In genomic region chr14:21825147-21825743, GRCh38 we compare ENCODE assay signal across 8 cellular contexts.
DNase-seq lines count a peak whose midpoint lies in the region; ATAC-seq and TF ChIP-seq lines count a peak whose summit lies in the region.

No MANE protein-coding gene starts in this region.

- H3K9ac ChIP-seq in mammary epithelial cell (ENCODE audit: insufficient read depth, low read length), result no peak overlapping the region

- H3K4me1 Mint-ChIP-seq in Calu3 (ENCODE audit: low read depth, unreplicated experiment) (no peaks in the 10 kb centered on the region), progenitor cell of endocrine pancreas (ENCODE audit: low read depth) (no peaks in the 10 kb centered on the region)

- intact Hi-C loops in Calu3 (cut with micrococcal nuclease; ENCODE audit: unreplicated experiment) (no loop called here), mammary epithelial cell (cut with micrococcal nuclease) (loop anchor here (5.0 kb wide), 1 partner anchor 58 kb away; no protein-coding TSS in a partner anchor), left ventricle myocardium superior (cut with micrococcal nuclease) (no loop called here)

- no peak overlapping the region for H3K4me2 ChIP-seq in mammary epithelial cell (ENCODE audit: insufficient read depth, low read depth, low read length)

- WGBS in mammary epithelial cell (ENCODE audit: low coverage, missing lambda C conversion rate), result 0% methylated on average over 3 of the region's 4 CpGs

- no peak overlapping the region for H3K27ac ChIP-seq in mammary epithelial cell (ENCODE audit: insufficient read depth, low read depth, low read length)

- no TSS peak for BruUV-seq in Calu3 (replicated peaks; lab: Mats Ljungman, UMichigan)
- BruUV-seq in mammary epithelial cell (replicated peaks; lab: Mats Ljungman, UMichigan), result no TSS peak

- DNase-seq in Calu3 (peak; percentile 20), T follicular helper cell (ENCODE audit: low read depth) (peak; percentile 27), mammary epithelial cell (peak; percentile 25), progenitor cell of endocrine pancreas (ENCODE audit: low spot score, unreplicated experiment) (no peak), left ventricle myocardium superior (no peak)

- H3K4me3 ChIP-seq in mammary epithelial cell (replicated peaks in 1 of 3; ENCODE audit: insufficient read depth in 1 of 3, low read depth in 2 of 3, low read length in 3 of 3), result no peak overlapping the region

- TF ChIP-seq CTCF in Calu3 (IDR thresholded peaks at IDR 0.05; ENCODE audit: unreplicated experiment), result peak; percentile 23
- TF ChIP-seq CTCF in mammary epithelial cell (conservative IDR thresholded peaks at IDR 0.05 in 1 of 2, IDR thresholded peaks at IDR 0.05 in 1 of 2; ENCODE audit: extremely low read depth in 1 of 2, insufficient read depth in 1 of 2, low read depth in 1 of 2, low read length in 2 of 2), result peak; percentile 69 to 84
- peak; percentile 64 for TF ChIP-seq CTCF in progenitor cell of endocrine pancreas (IDR thresholded peaks at IDR 0.05; ENCODE audit: unreplicated experiment)

- H3K79me2 ChIP-seq in mammary epithelial cell (ENCODE audit: insufficient read depth, low read length), result no peaks in the 10 kb centered on the region

- no peaks in the 10 kb centered on the region for H3K9me3 Mint-ChIP-seq in Calu3 (ENCODE audit: low read depth, unreplicated experiment)
- no peaks in the 10 kb centered on the region for H3K9me3 Mint-ChIP-seq in progenitor cell of endocrine pancreas (ENCODE audit: low read depth)

- H3K9me3 ChIP-seq in mammary epithelial cell (replicated peaks; ENCODE audit: insufficient read depth, low read length), result no peaks in the 10 kb centered on the region

- in situ Hi-C loops in mammary epithelial cell (cut with MboI; ENCODE audit: low sequenced_read_pairs in 2 of 2), result no loop called here

- H2AFZ ChIP-seq in mammary epithelial cell (ENCODE audit: low read depth, low read length), result no peak overlapping the region

- dilution Hi-C loops in mammary epithelial cell (cut with HindIII; ENCODE audit: low sequenced_read_pairs), result no loop called here

- H3K36me3 ChIP-seq in mammary epithelial cell (ENCODE audit: insufficient read depth, low read length), result no peaks in the 10 kb centered on the region

- H3K4me3 Mint-ChIP-seq in Calu3 (ENCODE audit: low read depth, unreplicated experiment) (no peak overlapping the region), progenitor cell of endocrine pancreas (ENCODE audit: low read depth) (no peak overlapping the region)

- CTCF ChIA-PET in Calu3 (lab: Charles Lee) (interaction anchor here (0.6 to 1.0 kb wide), 3 partner anchors 9 to 57 kb away, joined by 3 to 7 read pairs (median 3); no protein-coding TSS in a partner anchor), mammary epithelial cell (lab: Charles Lee; ENCODE audit: low non-redundant PET) (interaction anchor here (0.5 to 1.0 kb wide), 3 partner anchors 15 to 433 kb away, joined by 3 to 6 read pairs (median 4); no protein-coding TSS in a partner anchor)

- ATAC-seq in HG03442 (IDR thresholded peaks at IDR 0.05; ENCODE audit: unreplicated experiment), result peak; percentile 57
- no peak for ATAC-seq in GM21723 (IDR thresholded peaks at IDR 0.05; ENCODE audit: unreplicated experiment)
- ATAC-seq in left ventricle myocardium superior, result no peak
- ATAC-seq in GM19397 (IDR thresholded peaks at IDR 0.05; ENCODE audit: unreplicated experiment), result no peak

- peaks cover 9% of the 10 kb centered on the region for H3K27me3 ChIP-seq in mammary epithelial cell (ENCODE audit: insufficient read depth, low read length)

- H3K27ac Mint-ChIP-seq in Calu3 (ENCODE audit: unreplicated experiment) (no peak overlapping the region), progenitor cell of endocrine pancreas (no peak overlapping the region)

- H3K4me1 ChIP-seq in mammary epithelial cell (ENCODE audit: insufficient read depth, low read length), result peaks cover 11% of the 10 kb centered on the region

- peaks cover 54% of the 10 kb centered on the region for H3K27me3 Mint-ChIP-seq in Calu3 (ENCODE audit: unreplicated experiment)
- peaks cover 25% of the 10 kb centered on the region for H3K27me3 Mint-ChIP-seq in progenitor cell of endocrine pancreas

- H3K36me3 Mint-ChIP-seq in Calu3 (ENCODE audit: insufficient read depth, unreplicated experiment) (no peaks in the 10 kb centered on the region), progenitor cell of endocrine pancreas (ENCODE audit: insufficient read depth) (no peaks in the 10 kb centered on the region)

- H4K20me1 ChIP-seq in mammary epithelial cell (ENCODE audit: insufficient read depth, low read length), result no peaks in the 10 kb centered on the region

Comparison
In these comparisons a context has a peak if more than half of its experiments do, and no peak if none do; other contexts are left out.
1. DNase-seq: peak in Calu3 (single experiment), T follicular helper cell (single experiment) and mammary epithelial cell (single experiment); none in progenitor cell of endocrine pancreas (single experiment) and left ventricle myocardium superior (single experiment).
2. CTCF ChIP-seq: peak in every context shown above with its lines; median percentile 76 in mammary epithelial cell; 64 in progenitor cell of endocrine pancreas; 23 in Calu3.